In the genomic region with DNA sequence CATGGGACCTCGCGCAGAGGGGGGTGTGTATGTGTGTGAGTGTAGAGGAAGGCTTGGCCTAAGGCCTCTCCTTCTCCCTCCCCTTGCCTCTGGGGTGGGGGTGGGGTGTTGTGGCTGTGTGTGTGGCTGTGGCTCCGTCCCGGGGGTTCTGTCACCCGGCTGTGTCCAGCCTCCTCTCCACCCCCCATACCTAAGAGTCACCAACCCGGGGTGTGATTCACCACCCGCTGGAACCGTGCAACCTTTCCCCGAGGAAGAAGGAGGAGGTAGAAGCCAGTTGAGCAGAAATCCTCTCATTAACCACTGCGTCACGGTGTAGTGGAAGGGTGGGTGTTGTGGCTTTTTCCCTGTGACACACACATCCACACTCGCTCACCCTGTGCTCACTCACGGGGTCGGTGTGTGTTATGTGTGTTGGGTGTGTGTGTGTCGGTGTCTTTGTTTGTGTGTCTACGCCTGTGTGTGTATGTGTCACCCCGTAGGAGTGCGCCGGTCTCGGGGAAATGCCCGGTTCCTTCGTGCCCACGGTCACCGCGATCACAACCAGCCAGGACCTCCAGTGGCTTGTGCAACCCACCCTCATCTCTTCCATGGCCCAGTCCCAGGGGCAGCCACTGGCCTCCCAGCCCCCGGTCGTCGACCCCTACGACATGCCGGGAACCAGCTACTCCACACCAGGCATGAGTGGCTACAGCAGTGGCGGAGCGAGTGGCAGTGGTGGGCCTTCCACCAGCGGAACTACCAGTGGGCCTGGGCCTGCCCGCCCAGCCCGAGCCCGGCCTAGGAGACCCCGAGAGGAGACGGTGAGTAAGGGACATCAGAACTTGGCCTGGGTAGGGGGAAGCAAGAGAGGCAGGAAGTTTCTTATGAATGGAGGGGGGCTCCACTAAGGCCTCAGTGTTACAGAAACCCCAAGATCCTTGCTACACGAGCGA, we compare ENCODE assay signal across 8 cellular contexts. TPM values are rescaled to one million over a fixed set of nuclear protein-coding genes. Genes with fewer than 3 reads are reported as not detected.
DNase-seq lines count a peak whose midpoint lies in the region; ATAC-seq and TF ChIP-seq lines count a peak whose summit lies in the region.

No MANE protein-coding gene starts in this region.

- H3K4me3 ChIP-seq in DND-41 (ENCODE audit: low read depth in 1 of 2, low read length in 2 of 2) = peak overlapping the region in 1 of 2 experiments; percentile 88; a peak in 2 of 4 replicates
- H3K4me3 ChIP-seq in mucosa of rectum (ENCODE audit: low read length in 2 of 2) = peak overlapping the region; percentile 99

- no peak overlapping the region for H3K27ac ChIP-seq in DND-41 (ENCODE audit: low read length)
- H3K27ac ChIP-seq in mucosa of rectum (ENCODE audit: low read depth in 2 of 2, low read length in 2 of 2) = peak overlapping the region; percentile 95 to 99

- no peaks in the 10 kb centered on the region for H3K36me3 ChIP-seq in DND-41 (ENCODE audit: insufficient read depth, low read length)
- no peaks in the 10 kb centered on the region for H3K36me3 ChIP-seq in mucosa of rectum (ENCODE audit: control insufficient read depth in 2 of 2, insufficient read depth in 2 of 2, low read length in 2 of 2)

- no peak for TF ChIP-seq CTCF in DND-41 (IDR thresholded peaks at IDR 0.05; ENCODE audit: borderline replicate concordance, extremely low read depth, low read length, poor library complexity, severe bottlenecking)

- H3K27me3 ChIP-seq in DND-41 (ENCODE audit: insufficient read depth, low read length, poor library complexity) = peaks cover 5% of the 10 kb centered on the region
- peaks cover 12 to 14% of the 10 kb centered on the region in 2 donors for H3K27me3 ChIP-seq in mucosa of rectum (ENCODE audit: control insufficient read depth in 2 of 2, insufficient read depth in 2 of 2, low read length in 2 of 2)

- H3K4me2 ChIP-seq in DND-41 (ENCODE audit: insufficient read depth, low read length) = peak overlapping the region; percentile 99

- ATAC-seq in DND-41 (ENCODE audit: insufficient read depth, low read depth) (no peak), GM21423 (IDR thresholded peaks at IDR 0.05; ENCODE audit: unreplicated experiment) (no peak), HG03565 (IDR thresholded peaks at IDR 0.05; ENCODE audit: unreplicated experiment) (no peak)

- H3K4me1 ChIP-seq in DND-41 (ENCODE audit: insufficient read depth, low read length) = peaks cover 36% of the 10 kb centered on the region
- H3K4me1 ChIP-seq in mucosa of rectum (ENCODE audit: control insufficient read depth in 2 of 2, insufficient read depth in 2 of 2, low read length in 2 of 2) = peaks cover 28 to 38% of the 10 kb centered on the region in 2 donors

- DNase-seq in DND-41 = peak; percentile 12
- DNase-seq in RPMI7951 (ENCODE audit: low read depth) = peak; percentile 79
- peak; percentile 53 for DNase-seq in central memory CD4-positive, alpha-beta T cell
- DNase-seq in DMS79 (lab: John Stamatoyannopoulos, UW) = no peak
- DNase-seq in islet precursor cell = no peak

- H4K20me1 ChIP-seq in DND-41 (ENCODE audit: insufficient read depth, low read length) = peaks cover 14% of the 10 kb centered on the region

- no peaks in the 10 kb centered on the region for H3K79me2 ChIP-seq in DND-41 (ENCODE audit: insufficient read depth, low read length)

- H3K9me3 ChIP-seq in DND-41 (ENCODE audit: insufficient read depth, low read length, severe bottlenecking) (no peaks in the 10 kb centered on the region), mucosa of rectum (ENCODE audit: control insufficient read depth in 2 of 2, low read length in 2 of 2) (no peaks in the 10 kb centered on the region)

- H3K9ac ChIP-seq in DND-41 (ENCODE audit: low read depth, low read length) = peak overlapping the region; percentile 58; the same call in 1 of the 2 replicates
- peak overlapping the region; percentile 84 to 99 for H3K9ac ChIP-seq in mucosa of rectum (ENCODE audit: low read depth in 1 of 2, low read length in 2 of 2)

- H2AFZ ChIP-seq in DND-41 (ENCODE audit: low read depth, low read length) = peak overlapping the region; percentile 92; the same call in 1 of the 2 replicates

RNA-seq across cellular contexts. Expression of a gene that starts 2.6 kb away (rescaled TPM):
- total RNA-seq in RPMI7951 (2014; rRNA removed; shearing (Covaris generic)) = 0.96 and 1.6 TPM in 2 replicates

RNA-seq across cellular contexts. Expression of a gene that starts 26.4 kb away (rescaled TPM):
- total RNA-seq in RPMI7951 (2014; rRNA removed; shearing (Covaris generic)) = 12.9 TPM in 2 replicates

RNA-seq across cellular contexts. Expression of a gene that starts 27.8 kb away (rescaled TPM):
- total RNA-seq in RPMI7951 (2014; rRNA removed; shearing (Covaris generic)) = 1.8 and 2.3 TPM in 2 replicates

RNA-seq across cellular contexts. Expression of a gene that starts 36.9 kb away (rescaled TPM):
- total RNA-seq in RPMI7951 (2014; rRNA removed; shearing (Covaris generic)) = 53.8 and 79.1 TPM in 2 replicates

RNA-seq across cellular contexts. Expression of a gene that starts 46.7 kb away (rescaled TPM):
- total RNA-seq in RPMI7951 (2014; rRNA removed; shearing (Covaris generic)) = 138 and 144 TPM in 2 replicates

Comparison
In these comparisons a context has a peak if more than half of its experiments do, and no peak if none do; other contexts are left out.
1. DNase-seq: peak in DND-41 (single experiment), RPMI7951 (single experiment) and central memory CD4-positive, alpha-beta T cell (single experiment); none in DMS79 (single experiment) and islet precursor cell (single experiment).